8 cellular contexts compared by ENCODE assay signal in the genomic region with DNA sequence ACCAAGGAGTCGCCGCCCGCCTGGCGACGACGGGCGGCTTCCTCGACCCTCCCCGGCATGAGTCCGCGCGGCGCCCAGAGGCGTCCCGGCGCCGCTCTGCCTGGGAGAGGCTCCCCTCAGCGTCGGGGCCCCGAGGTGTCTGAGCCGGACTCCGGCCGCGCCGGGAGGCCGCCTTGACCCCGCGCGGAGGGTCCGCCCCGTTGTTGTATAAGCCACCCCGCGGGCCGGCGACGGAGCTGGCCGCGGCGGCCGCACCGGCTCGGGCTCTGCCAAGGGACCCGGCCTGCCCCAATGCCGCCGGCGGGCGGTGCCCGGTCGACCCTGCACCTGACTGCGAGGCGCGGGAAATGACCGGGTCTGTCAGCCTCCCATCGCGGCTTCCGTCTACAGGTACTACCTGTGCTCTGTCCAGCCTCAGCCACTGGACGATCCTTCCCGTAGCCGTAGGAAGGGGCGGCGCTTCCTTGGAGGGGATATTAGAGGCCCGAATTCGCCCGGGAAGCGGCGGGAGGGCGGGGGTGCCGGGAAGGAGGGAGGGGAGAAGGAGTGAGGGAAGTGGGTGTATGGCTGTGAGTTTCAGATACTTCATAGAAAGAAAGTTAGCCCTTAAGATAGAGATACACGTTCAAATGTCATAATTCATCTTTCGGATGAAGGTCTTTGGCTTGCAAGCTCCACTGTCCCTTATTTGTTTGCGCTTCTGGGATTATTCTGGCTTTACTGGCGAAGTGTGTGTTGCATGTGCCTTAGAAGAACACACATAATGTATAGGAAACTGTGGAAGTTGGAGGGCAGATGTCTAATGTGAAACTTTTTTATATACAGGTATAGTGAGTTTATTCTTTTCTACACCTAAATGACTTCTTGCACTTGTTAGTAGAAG. TPM values are rescaled to one million over a fixed set of nuclear protein-coding genes. Genes with fewer than 3 reads are reported as not detected.
A peak's percentile ranks its signal among the peaks of the same experiment; 100 is the strongest.
DNase-seq lines count a peak whose midpoint lies in the region; ATAC-seq and TF ChIP-seq lines count a peak whose summit lies in the region.

No MANE protein-coding gene starts in this region.

- H3K27me3 ChIP-seq in thyroid gland, result no peaks in the 10 kb centered on the region

- H3K4me3 ChIP-seq in AG09309 (ENCODE audit: control insufficient read depth, low read depth, low read length) (peak overlapping the region; percentile 73), thyroid gland (replicated peaks in 1 of 3) (peak overlapping the region; percentile 45 to 88 (median 71))

- H3K9me3 ChIP-seq in thyroid gland, result no peaks in the 10 kb centered on the region

- intact Hi-C loops in thyroid gland (cut with DNase I), result loop anchor here (5.0 kb wide), 1 partner anchor 66 kb away; no protein-coding TSS in a partner anchor

- 3 to 4% methylated on average over 17 of the region's 72 CpGs for WGBS in thyroid gland, 2 donors

- peaks cover 18% of the 10 kb centered on the region in 2 donors for H3K4me1 ChIP-seq in thyroid gland

- peak overlapping the region; percentile 94 to 96 (median 94) for H3K27ac ChIP-seq in thyroid gland

- ATAC-seq in GM19023 (IDR thresholded peaks at IDR 0.05; ENCODE audit: unreplicated experiment) (peak; percentile 36), HG03280 (IDR thresholded peaks at IDR 0.05; ENCODE audit: unreplicated experiment) (peak; percentile 35)

- no peak for TF ChIP-seq CTCF in AG09309 (IDR thresholded peaks at IDR 0.05; ENCODE audit: control insufficient read depth, insufficient read depth, low read depth, low read length, missing control alignments)
- TF ChIP-seq CTCF in thyroid gland (IDR thresholded peaks at IDR 0.05), result no peak

- no peaks in the 10 kb centered on the region for H3K36me3 ChIP-seq in thyroid gland

- peak in 1 of 2 donors; percentile 51 for TF ChIP-seq POLR2A in thyroid gland (IDR thresholded peaks at IDR 0.05)

- DNase-seq in AG09309 (ENCODE audit: low read depth) (no peak), OCI-M1 (lab: John Stamatoyannopoulos, UW) (peak; percentile 74), glomerular visceral epithelial cell (ENCODE audit: extremely low spot score) (peak; percentile 71), nucleus accumbens (lab: John Stamatoyannopoulos, UW) (peak in 35 of 56 donors; percentile 10 to 66 (median 40)), thyroid gland (peak; percentile 93)
- DNase-seq in activated naive CD4-positive, alpha-beta T cell (lab: John Stamatoyannopoulos, UW), result peak in 3 of 4 experiments; percentile 3 to 32 (median 22)

RNA-seq across cellular contexts. Expression of a gene that starts 0.6 kb away (rescaled TPM):
- total RNA-seq in thyroid gland, result 10 to 100 TPM; 33.1 to 45.4 (median 36.6) TPM
